ENCODE assay signal across 11 cellular contexts in genomic region chr1:231919900-231920299, GRCh38.
DNase-seq lines count a peak whose midpoint lies in the region; ATAC-seq and TF ChIP-seq lines count a peak whose summit lies in the region.
"Had no signal": no experiment of that assay in that cellular context is flagged by ENCODE, and none has a peak within 500 bp of the region (broad histone marks: within the 10 kb centered on the region; RNA-seq: fewer than 3 reads in every experiment).

No MANE protein-coding gene starts in this region.

- no peak overlapping the region for H3K4me3 Mint-ChIP-seq in GM23338
- peak overlapping the region; percentile 33 to 90 (median 80) for H3K4me3 Mint-ChIP-seq in naive thymus-derived CD4-positive, alpha-beta T cell
- no peak overlapping the region for H3K4me3 Mint-ChIP-seq in endodermal cell

- H2AFZ ChIP-seq in GM23338, result no peak overlapping the region
- H2AFZ ChIP-seq: hepatocyte had no signal

- no peaks in the 10 kb centered on the region for H3K9me2 ChIP-seq in GM23338 (ENCODE audit: insufficient read depth)

- H3K27me3 Mint-ChIP-seq in GM23338 (ENCODE audit: insufficient read depth, low read depth, poor library complexity) (peaks cover 4% of the 10 kb centered on the region), endodermal cell (ENCODE audit: insufficient read depth) (no peaks in the 10 kb centered on the region)
- peaks cover 0 to 25% (median 0%) of the 10 kb centered on the region in 5 donors for H3K27me3 Mint-ChIP-seq in naive thymus-derived CD4-positive, alpha-beta T cell

- POLR2A ChIA-PET in naive thymus-derived CD4-positive, alpha-beta T cell (lab: Charles Lee), result interaction anchor here (0.6 to 0.9 kb wide), 2 partner anchors 10 to 155 kb away, joined by 3 read pairs; no protein-coding TSS in a partner anchor

- peaks cover 33 to 51% (median 44%) of the 10 kb centered on the region in 10 experiments for H3K4me1 ChIP-seq in BLaER1 treated with 17β-estradiol and CSF1 and Interleukin-3, amounts not matched to agents 10 nM and 100 nM
- H3K4me1 ChIP-seq in GM23338 (ENCODE audit: insufficient read depth), result no peaks in the 10 kb centered on the region
- peaks cover 50 to 53% of the 10 kb centered on the region in 2 donors for H3K4me1 ChIP-seq in naive thymus-derived CD4-positive, alpha-beta T cell (ENCODE audit: control insufficient read depth in 2 of 2, insufficient read depth in 2 of 2, low read length in 2 of 2)
- peaks cover 14% of the 10 kb centered on the region for H3K4me1 ChIP-seq in endodermal cell (ENCODE audit: control insufficient read depth, insufficient read depth, low read length)

- peak overlapping the region in 2 of 10 experiments; percentile 5 to 23; a peak in 3 of 20 replicates for H3K4me3 ChIP-seq in BLaER1 treated with 17β-estradiol and CSF1 and Interleukin-3, amounts not matched to agents 10 nM and 100 nM
- H3K4me3 ChIP-seq in GM23338 (no peak overlapping the region), endodermal cell (ENCODE audit: low read length) (no peak overlapping the region)
- peak overlapping the region; percentile 15 for H3K4me3 ChIP-seq in naive thymus-derived CD4-positive, alpha-beta T cell (ENCODE audit: low read length)
- H3K4me3 ChIP-seq: hepatocyte, skin epidermis had no signal

- intact Hi-C loops in naive thymus-derived CD4-positive, alpha-beta T cell (cut with micrococcal nuclease), result loop anchor here in 1 of 2 donors (2.0 kb wide), 1 partner anchor 53 kb away; no protein-coding TSS in a partner anchor

- no peaks in the 10 kb centered on the region for H3K27me3 ChIP-seq in BLaER1 treated with 17β-estradiol and CSF1 and Interleukin-3, amounts not matched to agents 10 nM and 100 nM
- H3K27me3 ChIP-seq in GM23338 (ENCODE audit: insufficient read depth) (no peaks in the 10 kb centered on the region), endodermal cell (ENCODE audit: control insufficient read depth, insufficient read depth, low read length, poor library complexity, severe bottlenecking) (no peaks in the 10 kb centered on the region)
- H3K27me3 ChIP-seq in naive thymus-derived CD4-positive, alpha-beta T cell (ENCODE audit: control insufficient read depth in 2 of 2, insufficient read depth in 2 of 2, low read length in 2 of 2), result no peaks in the 10 kb centered on the region
- H3K27me3 ChIP-seq: hepatocyte had no signal

- TF ChIP-seq CTCF in GM23338 (conservative IDR thresholded peaks at IDR 0.05; ENCODE audit: low read depth in 2 of 2), result no peak
- no peak for TF ChIP-seq CTCF in endodermal cell (conservative IDR thresholded peaks at IDR 0.05)

- H3K27ac Mint-ChIP-seq in GM23338, result no peak overlapping the region
- H3K27ac Mint-ChIP-seq in naive thymus-derived CD4-positive, alpha-beta T cell, result peak overlapping the region in 8 of 9 donors; percentile 80 to 94 (median 88)
- H3K27ac Mint-ChIP-seq in endodermal cell, result no peak overlapping the region

- H3K4me2 ChIP-seq in BLaER1 treated with 17β-estradiol and CSF1 and Interleukin-3, amounts not matched to agents 10 nM and 100 nM, result peak overlapping the region; percentile 62 to 92 (median 74)
- no peak overlapping the region for H3K4me2 ChIP-seq in GM23338
- H3K4me2 ChIP-seq: hepatocyte had no signal

- peak overlapping the region in 6 of 11 experiments; percentile 36 to 71 (median 58); a peak in 10 of 22 replicates for H3K27ac ChIP-seq in BLaER1 treated with 17β-estradiol and CSF1 and Interleukin-3, amounts not matched to agents 10 nM and 100 nM
- H3K27ac ChIP-seq in GM23338 (ENCODE audit: low read depth), result no peak overlapping the region
- H3K27ac ChIP-seq in naive thymus-derived CD4-positive, alpha-beta T cell (ENCODE audit: low read depth, low read length), result peak overlapping the region; percentile 61
- H3K27ac ChIP-seq in endodermal cell (ENCODE audit: low read depth, low read length), result no peak overlapping the region
- H3K27ac ChIP-seq: hepatocyte had no signal

- no peaks in the 10 kb centered on the region for H3K79me2 ChIP-seq in GM23338 (replicated peaks; ENCODE audit: insufficient read depth)
- H3K79me2 ChIP-seq: hepatocyte had no signal

- DNase-seq in GM23338 (ENCODE audit: low spot score), result peak; percentile 25
- peak; percentile 7 for DNase-seq in activated gamma-delta T cell treated with anti-CD3 and anti-CD28 coated beads, Interleukin-2, amount 50 U/mL, for 16 hours (ENCODE audit: low read depth)
- DNase-seq in naive thymus-derived CD4-positive, alpha-beta T cell, result peak in 2 of 9 donors; percentile 23 to 41
- no peak for DNase-seq in endodermal cell
- no peak for DNase-seq in A172 (ENCODE audit: low spot score)
- DNase-seq in HUDEP-2 (lab: John Stamatoyannopoulos, UW; ENCODE audit: unreplicated experiment in 76 of 76), result no peak
- DNase-seq: NCI-H446 had no signal

- peaks cover 20% of the 10 kb centered on the region for H3K4me1 Mint-ChIP-seq in GM23338
- H3K4me1 Mint-ChIP-seq in naive thymus-derived CD4-positive, alpha-beta T cell, result peaks cover 43 to 86% (median 78%) of the 10 kb centered on the region in 7 donors
- H3K4me1 Mint-ChIP-seq in endodermal cell, result peaks cover 25% of the 10 kb centered on the region

- H3K9me3 Mint-ChIP-seq in GM23338 (no peaks in the 10 kb centered on the region), endodermal cell (no peaks in the 10 kb centered on the region)
- no peaks in the 10 kb centered on the region for H3K9me3 Mint-ChIP-seq in naive thymus-derived CD4-positive, alpha-beta T cell

- H3K36me3 ChIP-seq in BLaER1 treated with 17β-estradiol and CSF1 and Interleukin-3, amounts not matched to agents 10 nM and 100 nM, result peaks cover 0 to 10% (median 0%) of the 10 kb centered on the region in 11 experiments; a peak in 2 of 22 replicates
- no peaks in the 10 kb centered on the region for H3K36me3 ChIP-seq in GM23338 (ENCODE audit: insufficient read depth)
- no peaks in the 10 kb centered on the region for H3K36me3 ChIP-seq in naive thymus-derived CD4-positive, alpha-beta T cell (ENCODE audit: control insufficient read depth in 2 of 3, insufficient read depth in 3 of 3, low read length in 3 of 3)
- H3K36me3 ChIP-seq in endodermal cell (ENCODE audit: control insufficient read depth, insufficient read depth, low read length), result no peaks in the 10 kb centered on the region

- H3F3A ChIP-seq in GM23338 (replicated peaks; ENCODE audit: low read depth), result no peaks in the 10 kb centered on the region

- CTCF ChIA-PET in naive thymus-derived CD4-positive, alpha-beta T cell (lab: Charles Lee), result interaction anchor here (0.7 to 2.5 kb wide), 3 partner anchors 12 to 53 kb away, joined by 3 to 15 read pairs (median 7); no protein-coding TSS in a partner anchor

- peaks cover 0 to 15% (median 12%) of the 10 kb centered on the region in 11 experiments; a peak in 14 of 22 replicates for H3K9me3 ChIP-seq in BLaER1 treated with 17β-estradiol and CSF1 and Interleukin-3, amounts not matched to agents 10 nM and 100 nM (replicated peaks in 1 of 11)
- H3K9me3 ChIP-seq in naive thymus-derived CD4-positive, alpha-beta T cell (ENCODE audit: control insufficient read depth in 2 of 3, low read length in 3 of 3), result no peaks in the 10 kb centered on the region
- no peaks in the 10 kb centered on the region for H3K9me3 ChIP-seq in endodermal cell (ENCODE audit: control insufficient read depth, low read length)

- peak; percentile 47 for ATAC-seq in GM23338
- ATAC-seq in naive thymus-derived CD4-positive, alpha-beta T cell, result peak; percentile 80
- ATAC-seq in HG02970 (IDR thresholded peaks at IDR 0.05; ENCODE audit: low FRiP score, unreplicated experiment), result no peak

- H3K36me3 Mint-ChIP-seq in GM23338 (ENCODE audit: low read depth) (no peaks in the 10 kb centered on the region), endodermal cell (ENCODE audit: low read depth) (no peaks in the 10 kb centered on the region)
- H3K36me3 Mint-ChIP-seq in naive thymus-derived CD4-positive, alpha-beta T cell, result peaks cover 4 to 12% (median 5%) of the 10 kb centered on the region in 5 donors

- H4K20me1 ChIP-seq in BLaER1 treated with 17β-estradiol and CSF1 and Interleukin-3, amounts not matched to agents 10 nM and 100 nM, result peaks cover 0 to 24% (median 0%) of the 10 kb centered on the region in 11 experiments; a peak in 5 of 22 replicates
- no peaks in the 10 kb centered on the region for H4K20me1 ChIP-seq in GM23338 (replicated peaks; ENCODE audit: insufficient read depth)

- WGBS in endodermal cell (ENCODE audit: insufficient coverage in 1 of 2, insufficient read length in 1 of 2), 2 experiments, result 33 to 82% methylated on average over 2 to 7 of the region's 7 CpGs

- peak overlapping the region in 3 of 11 experiments; percentile 4 to 58 (median 51); a peak in 3 of 22 replicates for H3K9ac ChIP-seq in BLaER1 treated with 17β-estradiol and CSF1 and Interleukin-3, amounts not matched to agents 10 nM and 100 nM
- H3K9ac ChIP-seq in endodermal cell (ENCODE audit: extremely low read depth, low read length, poor library complexity, severe bottlenecking), result no peak overlapping the region

Comparison
In these comparisons a context has a peak if more than half of its experiments do, and no peak if none do; other contexts are left out.
1. H3K27ac ChIP-seq: peak in BLaER1 treated with 17β-estradiol and CSF1 and Interleukin-3, amounts not matched to agents 10 nM and 100 nM (6 of 11) and naive thymus-derived CD4-positive, alpha-beta T cell (single experiment); none in GM23338 (single experiment) and endodermal cell (single experiment).
2. DNase-seq: peak in GM23338 (single experiment) and activated gamma-delta T cell treated with anti-CD3 and anti-CD28 coated beads, Interleukin-2, amount 50 U/mL, for 16 hours (single experiment); none in endodermal cell (single experiment), A172 (single experiment) and HUDEP-2 (0 of 76).
3. H3K27ac Mint-ChIP-seq: peak in naive thymus-derived CD4-positive, alpha-beta T cell (8 of 9); none in GM23338 (single experiment) and endodermal cell (single experiment).
4. H3K4me3 Mint-ChIP-seq: peak in naive thymus-derived CD4-positive, alpha-beta T cell (10 of 10); none in GM23338 (single experiment) and endodermal cell (single experiment).